Comparison of ENCODE assay signal across 4 cellular contexts in the genomic region with DNA sequence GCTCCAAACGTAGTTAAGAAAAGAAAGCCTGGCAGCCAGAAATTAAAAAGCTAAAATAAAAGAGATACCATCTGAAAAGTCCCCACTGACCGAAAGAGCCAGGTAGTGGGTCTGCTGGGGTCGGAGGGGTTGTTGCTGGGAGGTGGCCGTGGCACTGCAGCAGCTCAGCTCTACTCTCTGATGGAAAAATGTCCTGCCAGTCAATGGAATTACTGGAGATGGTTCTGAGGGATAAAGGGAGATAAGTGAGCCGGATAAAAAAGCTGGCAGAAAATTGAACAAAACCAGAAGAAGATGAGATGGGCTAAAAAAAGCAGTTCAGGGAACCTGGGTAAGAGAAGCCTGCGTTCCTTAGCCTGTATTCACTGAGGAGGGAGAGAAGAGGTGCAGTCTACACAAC.
"Had no signal": no experiment of that assay in that cellular context is flagged by ENCODE, and none has a peak within 500 bp of the region (broad histone marks: within the 10 kb centered on the region; RNA-seq: fewer than 3 reads in every experiment).

No MANE protein-coding gene starts in this region.

- H3K4me3 ChIP-seq: GM23338 had no signal

- H2AFZ ChIP-seq: GM23338 had no signal

- H3K4me2 ChIP-seq: GM23338 had no signal

- DNase-seq: H9, HCEC 1CT, IMR-90 had no signal

- ATAC-seq: GM23338 had no signal
